ENCODE assay signal across 22 cellular contexts in genomic region chr1:21265644-21266043, GRCh38. TPM values are rescaled to one million over a fixed set of nuclear protein-coding genes. Genes with fewer than 3 reads are reported as not detected.
DNase-seq lines count a peak whose midpoint lies in the region; ATAC-seq and TF ChIP-seq lines count a peak whose summit lies in the region.
"Had no signal": no experiment of that assay in that cellular context is flagged by ENCODE, and none has a peak within 500 bp of the region (broad histone marks: within the 10 kb centered on the region; RNA-seq: fewer than 3 reads in every experiment).

No MANE protein-coding gene starts in this region.

- H3K9me2 ChIP-seq in hepatocyte (replicated peaks; ENCODE audit: insufficient read depth) = no peaks in the 10 kb centered on the region

- H3K4me3 ChIP-seq in RWPE2 (ENCODE audit: severe bottlenecking) (no peak overlapping the region), hepatocyte (no peak overlapping the region), testis (no peak overlapping the region)
- H3K4me3 ChIP-seq: esophagus squamous epithelium, gastroesophageal sphincter, neural progenitor cell had no signal

- peaks cover 18% of the 10 kb centered on the region for H3K4me1 ChIP-seq in RWPE2 (ENCODE audit: insufficient read depth, poor library complexity, severe bottlenecking)
- peaks cover 69% of the 10 kb centered on the region for H3K4me1 ChIP-seq in hepatocyte (ENCODE audit: insufficient read depth)
- peaks cover 79% of the 10 kb centered on the region for H3K4me1 ChIP-seq in testis

- no peak for DNase-seq in HFFc6
- no peak for DNase-seq in RWPE2 (ENCODE audit: low spot score)
- no peak for DNase-seq in hepatocyte (ENCODE audit: low spot score)
- no peak for DNase-seq in testis
- DNase-seq in NCI-H1092 (lab: John Stamatoyannopoulos, UW) = no peak
- DNase-seq: activated CD4-positive, alpha-beta T cell treated with anti-CD3 and anti-CD28 coated beads for 48 hours; effector memory CD4-positive, alpha-beta T cell; esophagus squamous epithelium; islet precursor cell; Karpas-422; MV-4-11; NCI-H2171 treated with DMSO at 0.1 percent for 48 hours; NCI-H524; NK-92 treated with Interleukin-12 subunit alpha and Interleukin-12 subunit beta, amount 100 ng/mL, for 24 hours; T-helper 2 cell had no signal

- no peaks in the 10 kb centered on the region for H3K27me3 ChIP-seq in RWPE2 (ENCODE audit: insufficient read depth, poor library complexity, severe bottlenecking)
- no peaks in the 10 kb centered on the region for H3K27me3 ChIP-seq in hepatocyte
- H3K27me3 ChIP-seq in testis = no peaks in the 10 kb centered on the region
- H3K27me3 ChIP-seq: esophagus squamous epithelium, gastroesophageal sphincter, neural progenitor cell had no signal

- 93% methylated on average over 6 of the region's 6 CpGs for WGBS in hepatocyte (ENCODE audit: low lambda C conversion rate, missing lambda C conversion rate)
- 67 to 89% methylated on average over 4 to 6 of the region's 6 CpGs for WGBS in testis, 2 donors

- peaks cover 17% of the 10 kb centered on the region for H3K79me2 ChIP-seq in hepatocyte

- peaks cover 38% of the 10 kb centered on the region for H3K4me1 Mint-ChIP-seq in HFFc6 (ENCODE audit: low read depth)
- H3K4me1 Mint-ChIP-seq in stimulated activated memory B cell treated with anti-CD40 and anti-IgM and Interleukin-4, amounts not matched to agents 10 μg/mL and 1 μg/mL and 100 μg/mL, for 72 hours = peaks cover 31% of the 10 kb centered on the region

- H3K27ac Mint-ChIP-seq in HFFc6 = 0 out of 2 replicates have a peak overlapping the region, but pooled peaks have one; percentile 68
- no peak overlapping the region for H3K27ac Mint-ChIP-seq in stimulated activated memory B cell treated with anti-CD40 and anti-IgM and Interleukin-4, amounts not matched to agents 10 μg/mL and 1 μg/mL and 100 μg/mL, for 72 hours
- H3K27ac Mint-ChIP-seq: neural progenitor cell had no signal

- H3K9me3 Mint-ChIP-seq in HFFc6 = no peaks in the 10 kb centered on the region; the same call in 1 of the 2 replicates
- H3K9me3 Mint-ChIP-seq in stimulated activated memory B cell treated with anti-CD40 and anti-IgM and Interleukin-4, amounts not matched to agents 10 μg/mL and 1 μg/mL and 100 μg/mL, for 72 hours = no peaks in the 10 kb centered on the region
- H3K9me3 Mint-ChIP-seq: neural progenitor cell had no signal

- ATAC-seq in RWPE2 (ENCODE audit: low read depth) (no peak), HG03097 (IDR thresholded peaks at IDR 0.05; ENCODE audit: low FRiP score, unreplicated experiment) (no peak)
- no peak for ATAC-seq in stimulated activated memory B cell treated with anti-CD40 and anti-IgM and Interleukin-4, amounts not matched to agents 10 μg/mL and 1 μg/mL and 100 μg/mL, for 72 hours
- ATAC-seq: gastroesophageal sphincter, SK-N-SH treated with all-trans-retinoic acid at 6 μM for 48 hours had no signal

- TF ChIP-seq CTCF in HFFc6 (IDR thresholded peaks at IDR 0.05) (no peak), RWPE2 (IDR thresholded peaks at IDR 0.05; ENCODE audit: poor library complexity, severe bottlenecking) (no peak), hepatocyte (IDR thresholded peaks at IDR 0.05; ENCODE audit: poor library complexity) (no peak), testis (IDR thresholded peaks at IDR 0.05) (no peak)

- H2AFZ ChIP-seq in hepatocyte = no peak overlapping the region
- H2AFZ ChIP-seq: neural progenitor cell had no signal

- H3K9me3 ChIP-seq in RWPE2 (ENCODE audit: severe bottlenecking) (no peaks in the 10 kb centered on the region), hepatocyte (ENCODE audit: low read depth) (no peaks in the 10 kb centered on the region), testis (no peaks in the 10 kb centered on the region)
- H3K9me3 ChIP-seq: esophagus squamous epithelium, gastroesophageal sphincter had no signal

- intact Hi-C loops in testis (cut with DNase I; ENCODE audit: low total_unique reads) = no loop called here

- H3K36me3 ChIP-seq in RWPE2 (ENCODE audit: low read depth) (peaks cover 13% of the 10 kb centered on the region), hepatocyte (replicated peaks; ENCODE audit: insufficient read depth, low read depth) (no peaks in the 10 kb centered on the region), testis (ENCODE audit: low read depth, missing control alignments) (no peaks in the 10 kb centered on the region)
- H3K36me3 ChIP-seq: neural progenitor cell had no signal

- H3K27ac ChIP-seq in RWPE2 (ENCODE audit: poor library complexity, severe bottlenecking) (peak overlapping the region; percentile 36), hepatocyte (peak overlapping the region; percentile 96), testis (peak overlapping the region; percentile 48 to 92)
- H3K27ac ChIP-seq: C4-2B, neural progenitor cell had no signal

- peaks cover 4% of the 10 kb centered on the region for H3K27me3 Mint-ChIP-seq in HFFc6 (ENCODE audit: insufficient read depth)
- no peaks in the 10 kb centered on the region for H3K27me3 Mint-ChIP-seq in stimulated activated memory B cell treated with anti-CD40 and anti-IgM and Interleukin-4, amounts not matched to agents 10 μg/mL and 1 μg/mL and 100 μg/mL, for 72 hours
- H3K27me3 Mint-ChIP-seq: activated naive CD8-positive, alpha-beta T cell had no signal

- peak overlapping the region; percentile 30 for H3K4me2 ChIP-seq in hepatocyte
- H3K4me2 ChIP-seq: neural progenitor cell had no signal

- no peak overlapping the region for H3K4me3 Mint-ChIP-seq in HFFc6
- no peak overlapping the region for H3K4me3 Mint-ChIP-seq in stimulated activated memory B cell treated with anti-CD40 and anti-IgM and Interleukin-4, amounts not matched to agents 10 μg/mL and 1 μg/mL and 100 μg/mL, for 72 hours
- H3K4me3 Mint-ChIP-seq: activated naive CD8-positive, alpha-beta T cell; neural progenitor cell had no signal

- no peak for TF ChIP-seq POLR2A in testis (IDR thresholded peaks at IDR 0.05)

- H3K36me3 Mint-ChIP-seq in HFFc6 (ENCODE audit: low read depth) = peaks cover 26% of the 10 kb centered on the region
- peaks cover 73% of the 10 kb centered on the region for H3K36me3 Mint-ChIP-seq in stimulated activated memory B cell treated with anti-CD40 and anti-IgM and Interleukin-4, amounts not matched to agents 10 μg/mL and 1 μg/mL and 100 μg/mL, for 72 hours

- no peaks in the 10 kb centered on the region for H4K20me1 ChIP-seq in hepatocyte (ENCODE audit: insufficient read depth, poor library complexity, severe bottlenecking)

RNA-seq across cellular contexts. Expression of gene ECE1, which starts 24.6 kb away (rescaled TPM):
- total RNA-seq in HFFc6 (2021; fragmentation: NEBNext Ultra II Directional; extraction: Animal tissue kit (Norgen Biotek cat#: 25700)) = 100 to 1,000 TPM; 116 to 134 (median 124) TPM
- 35.1 and 60.8 TPM in 2 replicates for total RNA-seq in hepatocyte
- 84.4 and 90.6 TPM in 2 replicates for polyA plus RNA-seq in hepatocyte
- 100 to 1,000 TPM in 1 of 2 donors, 10 to 100 TPM in 1; 96.4 to 101 TPM for total RNA-seq in testis
- 66.1 TPM for polyA plus RNA-seq in testis (ENCODE audit: insufficient read depth, low read depth, low replicate concordance)

Comparison
In these comparisons a context has a peak if more than half of its experiments do, and no peak if none do; other contexts are left out.
1. H3K27ac ChIP-seq: peak in every context shown above with its lines; median percentile 96 in hepatocyte; 70 in testis; 36 in RWPE2.